23 cellular contexts compared by ENCODE assay signal in genomic region chr15:39542385-39543065, GRCh38. TPM values are rescaled to one million over a fixed set of nuclear protein-coding genes. Genes with fewer than 3 reads are reported as not detected.
DNase-seq lines count a peak whose midpoint lies in the region; ATAC-seq, FAIRE-seq and TF ChIP-seq lines count a peak whose summit lies in the region.
"Had no signal": no experiment of that assay in that cellular context is flagged by ENCODE, and none has a peak within 500 bp of the region (broad histone marks: within the 10 kb centered on the region; RNA-seq: fewer than 3 reads in every experiment).

No MANE protein-coding gene starts in this region.

- intact Hi-C loops in HepG2 (cut with micrococcal nuclease; ENCODE audit: unreplicated experiment) = no loop called here
- intact Hi-C loops in right lobe of liver (cut with DNase I) = no loop called here
- intact Hi-C loops in esophagus muscularis mucosa (cut with DNase I) = no loop called here
- intact Hi-C loops in vagina (cut with DNase I) = no loop called here

- TF ChIP-seq CTCF in HepG2 (CRISPR knock-in tag; IDR thresholded peaks at IDR 0.05) (no peak), right lobe of liver (IDR thresholded peaks at IDR 0.05) (no peak), esophagus muscularis mucosa (IDR thresholded peaks at IDR 0.05) (no peak), vagina (IDR thresholded peaks at IDR 0.05) (no peak)

- no peak overlapping the region for H3K4me3 Mint-ChIP-seq in T-helper 17 cell
- H3K4me3 Mint-ChIP-seq: CD4-positive, alpha-beta memory T cell; HFFc6 had no signal

- H3K4me1 ChIP-seq in HepG2 (ENCODE audit: insufficient read depth, low read length) (no peaks in the 10 kb centered on the region), right lobe of liver (peaks cover 0 to 15% (median 0%) of the 10 kb centered on the region in 4 donors), esophagus muscularis mucosa (peaks cover 7 to 16% (median 11%) of the 10 kb centered on the region in 4 donors), vagina (peaks cover 8% of the 10 kb centered on the region)
- H3K4me1 ChIP-seq: A549, BE2C, HAP-1 had no signal

- H4K20me1 ChIP-seq in HepG2 (ENCODE audit: insufficient read depth, low read length) = no peaks in the 10 kb centered on the region
- H4K20me1 ChIP-seq: BLaER1 treated with 17β-estradiol and CSF1 and Interleukin-3, amounts not matched to agents 10 nM and 100 nM had no signal

- ATAC-seq in HepG2 (no peak), right lobe of liver (no peak), T-helper 17 cell (no peak)
- ATAC-seq: A549 had no signal

- H3K9me3 ChIP-seq in HepG2 (ENCODE audit: low read length) (peaks cover 9% of the 10 kb centered on the region; the same call in 1 of the 2 replicates), right lobe of liver (no peaks in the 10 kb centered on the region), esophagus muscularis mucosa (peaks cover 0 to 9% (median 4%) of the 10 kb centered on the region in 4 donors), vagina (peaks cover 4% of the 10 kb centered on the region), T-helper 17 cell (ENCODE audit: control insufficient read depth, low read length, poor library complexity, severe bottlenecking) (no peaks in the 10 kb centered on the region)
- H3K9me3 ChIP-seq: BE2C, HAP-1 had no signal

- 42% methylated on average over 4 of the region's 4 CpGs for WGBS in HepG2 (ENCODE audit: low lambda C conversion rate)
- 100% methylated on average over 4 of the region's 4 CpGs for WGBS in right lobe of liver (ENCODE audit: insufficient coverage, low coverage, low lambda C conversion rate, missing lambda C conversion rate)
- WGBS in esophagus muscularis mucosa = 97% methylated on average over 4 of the region's 4 CpGs

- no peak for TF ChIP-seq POLR2A in HepG2 (IDR thresholded peaks at IDR 0.05; ENCODE audit: insufficient read depth in 1 of 2, low read depth in 2 of 2, low read length in 2 of 2)
- TF ChIP-seq POLR2A in right lobe of liver (IDR thresholded peaks at IDR 0.05) = no peak
- TF ChIP-seq POLR2A in esophagus muscularis mucosa (IDR thresholded peaks at IDR 0.05; ENCODE audit: low read depth) = no peak
- no peak for TF ChIP-seq POLR2A in vagina (IDR thresholded peaks at IDR 0.05)

- DNase-seq in HepG2 (ENCODE audit: low spot score) (no peak), right lobe of liver (no peak), esophagus muscularis mucosa (ENCODE audit: extremely low spot score) (peak; percentile 21), vagina (ENCODE audit: extremely low spot score in 2 of 2) (peak; percentile 40 to 49), T-helper 17 cell (no peak)
- DNase-seq in stimulated activated CD4-positive, alpha-beta T cell treated with anti-CD3 and anti-CD28 coated beads, Interleukin-15, amount 100 ng/mL, for 24 hours = no peak
- DNase-seq: 8988T, ACHN, AML-193, BE2C, Calu3, COR-L47, DMS53, DMS79 treated with DMSO at 0.1 percent for 48 hours, GF-D8, GOT3, HFFc6 had no signal

- TF ChIP-seq RAD21 in HepG2 (CRISPR knock-in tag; IDR thresholded peaks at IDR 0.05) = no peak

- POLR2A ChIA-PET in HepG2 (lab: Yijun Ruan, JAX) = no interaction called here

- BruUV-seq in HepG2 (replicated peaks; lab: Mats Ljungman, UMichigan) = no TSS peak

- no peak overlapping the region for H2AFZ ChIP-seq in HepG2 (ENCODE audit: low read length)

- no peaks in the 10 kb centered on the region for H3K36me3 ChIP-seq in HepG2 (replicated peaks in 1 of 2; ENCODE audit: control insufficient read depth in 1 of 2, insufficient read depth in 2 of 2, low read length in 2 of 2)
- no peaks in the 10 kb centered on the region for H3K36me3 ChIP-seq in right lobe of liver
- H3K36me3 ChIP-seq in esophagus muscularis mucosa = no peaks in the 10 kb centered on the region
- no peaks in the 10 kb centered on the region for H3K36me3 ChIP-seq in vagina
- H3K36me3 ChIP-seq: BE2C; BLaER1 treated with 17β-estradiol and CSF1 and Interleukin-3, amounts not matched to agents 10 nM and 100 nM; HAP-1 had no signal

- CTCF ChIA-PET in HepG2 (lab: Yijun Ruan, JAX; ENCODE audit: low intra/inter-chr PET ratio, low total read pairs) = no interaction called here

- no peak overlapping the region for H3K27ac ChIP-seq in HepG2 (ENCODE audit: extremely low read length, insufficient read depth, low read length)
- no peak overlapping the region for H3K27ac ChIP-seq in right lobe of liver
- H3K27ac ChIP-seq in esophagus muscularis mucosa (replicated peaks in 1 of 4) = no peak overlapping the region
- no peak overlapping the region for H3K27ac ChIP-seq in vagina
- H3K27ac ChIP-seq: A549; BLaER1 treated with 17β-estradiol and CSF1 and Interleukin-3, amounts not matched to agents 10 nM and 100 nM had no signal

- no peak overlapping the region for H3K9ac ChIP-seq in HepG2 (ENCODE audit: insufficient read depth, low read depth, low read length)
- H3K9ac ChIP-seq: BLaER1 treated with 17β-estradiol and CSF1 and Interleukin-3, amounts not matched to agents 10 nM and 100 nM had no signal

- peaks cover 0 to 1% of the 10 kb centered on the region in 2 experiments; a peak in 1 of 5 replicates for H3K27me3 ChIP-seq in HepG2 (ENCODE audit: control insufficient read depth in 1 of 2, insufficient read depth in 2 of 2, low read length in 2 of 2)
- H3K27me3 ChIP-seq in right lobe of liver = no peaks in the 10 kb centered on the region
- no peaks in the 10 kb centered on the region for H3K27me3 ChIP-seq in esophagus muscularis mucosa
- no peaks in the 10 kb centered on the region for H3K27me3 ChIP-seq in vagina
- H3K27me3 ChIP-seq: BE2C; BLaER1 treated with 17β-estradiol and CSF1 and Interleukin-3, amounts not matched to agents 10 nM and 100 nM had no signal

- no peak for FAIRE-seq in HepG2 (lab: Jason Lieb, UNC)
- FAIRE-seq: A549, GM12892, H54 had no signal

- H3K36me3 Mint-ChIP-seq in T-helper 17 cell (ENCODE audit: low read depth) = no peaks in the 10 kb centered on the region

- H3K79me2 ChIP-seq in HepG2 (ENCODE audit: insufficient read depth, low read length) = no peaks in the 10 kb centered on the region

- no peaks in the 10 kb centered on the region for H3K27me3 Mint-ChIP-seq in T-helper 17 cell

- in situ Hi-C loops in HepG2 (cut with HindIII; ENCODE audit: extremely low pct_ligation_motif_present, low pct_unique_long_range_greater_than_20kb) = no loop called here

- peaks cover 5% of the 10 kb centered on the region for H3K4me1 Mint-ChIP-seq in T-helper 17 cell

- H3K4me2 ChIP-seq in HepG2 (ENCODE audit: low read depth, low read length) = no peak overlapping the region
- H3K4me2 ChIP-seq: A549; BLaER1 treated with 17β-estradiol and CSF1 and Interleukin-3, amounts not matched to agents 10 nM and 100 nM had no signal

- no peak overlapping the region for H3K4me3 ChIP-seq in HepG2 (replicated peaks in 1 of 3; ENCODE audit: insufficient read depth in 1 of 3, low read depth in 2 of 3, low read length in 3 of 3)
- no peak overlapping the region for H3K4me3 ChIP-seq in right lobe of liver
- H3K4me3 ChIP-seq in esophagus muscularis mucosa = no peak overlapping the region
- H3K4me3 ChIP-seq in vagina = no peak overlapping the region
- H3K4me3 ChIP-seq: A549; BLaER1 treated with 17β-estradiol and CSF1 and Interleukin-3, amounts not matched to agents 10 nM and 100 nM; HAP-1 had no signal

- no peak for TF ChIP-seq EP300 in HepG2 (IDR thresholded peaks at IDR 0.05; ENCODE audit: low read depth in 2 of 2, low read length in 2 of 2)
- TF ChIP-seq EP300 in HepG2 (CRISPR knock-in tag; IDR thresholded peaks at IDR 0.05; ENCODE audit: borderline replicate concordance) = no peak
- no peak for TF ChIP-seq EP300 in esophagus muscularis mucosa (IDR thresholded peaks at IDR 0.05)

- no peak overlapping the region for H3K27ac Mint-ChIP-seq in T-helper 17 cell
- H3K27ac Mint-ChIP-seq: CD4-positive, alpha-beta memory T cell; HFFc6 had no signal

TF ChIP-seq in HepG2, 621 proteins besides CTCF, POLR2A, EP300 and RAD21 (continues in another document):
- TF ChIP-seq ATF7 (IDR thresholded peaks at IDR 0.05) (peak; percentile 95), ATF7 (CRISPR knock-in tag; IDR thresholded peaks at IDR 0.05) (no peak), FOXO4 (CRISPR knock-in tag; conservative IDR thresholded peaks at IDR 0.05) (no peak)

RNA-seq across cellular contexts. Expression of gene THBS1, which starts 38.4 kb away (rescaled TPM):
- 35.6 and 67.1 TPM in 2 replicates for total RNA-seq in HepG2 (2016; rRNA removed; fragmentation: Illumina TruSeq; extraction: Trizol)
- total RNA-seq in HepG2 (2016; cell fraction: cytosol; rRNA removed; fragmentation: Illumina TruSeq; extraction: Trizol; ENCODE audit: low read depth) = 10.4 and 13.6 TPM in 2 replicates
- 31.2 and 67.2 TPM in 2 replicates for total RNA-seq in HepG2 (2016; cell fraction: insoluble cytoplasmic fraction; rRNA removed; fragmentation: Illumina TruSeq; extraction: Trizol)
- 12.7 and 15.5 TPM in 2 replicates for total RNA-seq in HepG2 (2016; cell fraction: membrane; rRNA removed; fragmentation: Illumina TruSeq; extraction: Trizol)
- total RNA-seq in HepG2 (2016; cell fraction: nucleus; rRNA removed; fragmentation: Illumina TruSeq; extraction: Trizol) = 154 and 191 TPM in 2 replicates
- 54.7 and 64.6 TPM in 2 replicates for polyA plus RNA-seq in HepG2 (2011; rRNA removed)
- 18.4 and 18.6 TPM in 2 replicates for polyA plus RNA-seq in HepG2 (2011; cell fraction: cytosol; rRNA removed)
- polyA plus RNA-seq in HepG2 (2011; cell fraction: nucleus; rRNA removed) = 258 and 353 TPM in 2 replicates
- 14.5 and 32.8 TPM in 2 replicates for polyA plus RNA-seq in HepG2 (2012)
- 1.0 and 1.3 TPM in 2 replicates for polyA plus RNA-seq in HepG2 (2016; cell fraction: cytosol; fragmentation: Illumina TruSeq; extraction: Trizol; ENCODE audit: low read depth)
- 13.5 and 17.7 TPM in 2 replicates for polyA plus RNA-seq in HepG2 (2016; cell fraction: insoluble cytoplasmic fraction; fragmentation: Illumina TruSeq; extraction: Trizol; ENCODE audit: low read depth)
- 1.9 and 2.6 TPM in 2 replicates for polyA plus RNA-seq in HepG2 (2016; cell fraction: membrane; fragmentation: Illumina TruSeq; extraction: Trizol; ENCODE audit: low read depth)
- 147 and 163 TPM in 2 replicates for polyA plus RNA-seq in HepG2 (2016; cell fraction: nucleus; fragmentation: Illumina TruSeq; extraction: Trizol; ENCODE audit: insufficient read depth, low read depth)
- polyA minus RNA-seq in HepG2 (2011; rRNA and poly(A)+ RNA removed; ENCODE audit: low replicate concordance) = 15.2 and 310 TPM in 2 replicates
- polyA minus RNA-seq in HepG2 (2011; cell fraction: cytosol; rRNA and poly(A)+ RNA removed) = 142 and 165 TPM in 2 replicates
- polyA minus RNA-seq in HepG2 (2011; cell fraction: nucleus; rRNA and poly(A)+ RNA removed) = 395 and 466 TPM in 2 replicates
- total RNA-seq in right lobe of liver = 100 to 1,000 TPM in 1 of 6 experiments, 10 to 100 TPM in 5; 10.7 to 253 (median 64.6) TPM
- total RNA-seq in esophagus muscularis mucosa = 1,000 to 10,000 TPM in 1 of 4 donors, 100 to 1,000 TPM in 3; 188 to 4,072 (median 270) TPM
- 513 TPM for total RNA-seq in vagina
- 10 to 100 TPM; 13.0 to 99.9 TPM for total RNA-seq in T-helper 17 cell

Comparison
In these comparisons a context has a peak if more than half of its experiments do, and no peak if none do; other contexts are left out.
1. DNase-seq: peak in esophagus muscularis mucosa (single experiment) and vagina (2 of 2); none in HepG2 (single experiment), right lobe of liver (0 of 3), stimulated activated CD4-positive, alpha-beta T cell treated with anti-CD3 and anti-CD28 coated beads, Interleukin-15, amount 100 ng/mL, for 24 hours (single experiment) and T-helper 17 cell (0 of 3).